In the genomic region with DNA sequence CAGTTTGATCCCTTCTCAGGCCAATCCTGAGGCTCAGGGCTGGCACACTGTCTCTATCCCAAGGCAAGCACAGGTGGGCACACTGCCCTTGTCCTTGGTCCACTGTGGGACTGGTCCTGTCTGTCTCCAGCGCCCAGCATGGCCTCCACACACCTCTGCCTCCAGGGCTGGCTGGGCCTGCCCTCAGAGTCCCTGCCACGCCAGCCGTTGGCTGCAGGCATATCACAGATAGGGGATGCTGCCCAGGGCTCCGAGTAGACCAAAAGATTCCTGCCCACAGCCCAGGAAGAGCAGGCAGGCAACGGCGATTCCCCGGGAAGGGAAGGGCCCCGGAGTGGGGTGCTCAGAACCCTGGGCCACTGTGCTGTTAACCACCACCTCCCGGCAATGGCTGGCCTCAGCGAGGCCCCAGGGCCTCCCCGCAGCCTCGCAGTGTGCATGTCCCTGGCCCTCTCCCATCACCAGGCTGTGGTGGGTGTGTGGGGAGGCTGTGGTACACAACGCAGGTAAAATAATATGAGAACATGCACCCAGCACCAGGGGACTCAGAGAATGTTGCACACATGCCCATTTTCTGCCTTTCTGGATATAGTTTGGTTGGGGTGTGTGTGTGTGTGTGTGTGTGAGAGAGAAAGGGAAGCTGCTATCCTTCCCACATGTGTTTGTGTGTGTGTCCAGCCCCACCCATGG, we compare ENCODE assay signal across 12 cellular contexts. TPM values are rescaled to one million over a fixed set of nuclear protein-coding genes. Genes with fewer than 3 reads are reported as not detected.
DNase-seq lines count a peak whose midpoint lies in the region; ATAC-seq and TF ChIP-seq lines count a peak whose summit lies in the region.
"Had no signal": no experiment of that assay in that cellular context is flagged by ENCODE, and none has a peak within 500 bp of the region (broad histone marks: within the 10 kb centered on the region; RNA-seq: fewer than 3 reads in every experiment).

No MANE protein-coding gene starts in this region.

- TF ChIP-seq CTCF in glutamatergic neuron (IDR thresholded peaks at IDR 0.05; ENCODE audit: partially characterized antibody, unreplicated experiment), result no peak
- no peak for TF ChIP-seq CTCF in psoas muscle (IDR thresholded peaks at IDR 0.05)
- TF ChIP-seq CTCF in brain microvascular endothelial cell (IDR thresholded peaks at IDR 0.05; ENCODE audit: low read depth, low read length, missing control alignments), result no peak

- H3K27ac ChIP-seq in psoas muscle, result no peak overlapping the region
- no peak overlapping the region for H3K27ac ChIP-seq in brain microvascular endothelial cell
- H3K27ac ChIP-seq: SK-N-MC had no signal

- WGBS in psoas muscle, 3 donors, result 47 to 74% (median 50%) methylated on average over 13 of the region's 13 CpGs

- H3K4me3 ChIP-seq in H7 (ENCODE audit: insufficient read depth, low read depth, low read length) (no peak overlapping the region), psoas muscle (no peak overlapping the region), brain microvascular endothelial cell (ENCODE audit: low read depth, low read length) (no peak overlapping the region)
- H3K4me3 ChIP-seq: SK-N-MC had no signal

- no peak overlapping the region for H3K27ac Mint-ChIP-seq in glutamatergic neuron (ENCODE audit: unreplicated experiment)

- H3K4me1 ChIP-seq in psoas muscle, result no peaks in the 10 kb centered on the region

- no peaks in the 10 kb centered on the region for H3K36me3 Mint-ChIP-seq in glutamatergic neuron (ENCODE audit: unreplicated experiment)

- H3K27me3 ChIP-seq in H7 (ENCODE audit: control insufficient read depth, insufficient read depth, low read length) (no peaks in the 10 kb centered on the region), psoas muscle (ENCODE audit: insufficient read depth in 3 of 3, low read length in 2 of 3) (peaks cover 0 to 39% (median 4%) of the 10 kb centered on the region in 3 donors), brain microvascular endothelial cell (replicated peaks) (peaks cover 2% of the 10 kb centered on the region)

- no peaks in the 10 kb centered on the region for H3K9me3 ChIP-seq in psoas muscle

- H3K36me3 ChIP-seq in H7 (replicated peaks; ENCODE audit: control insufficient read depth, insufficient read depth, low read length), result peaks cover 2% of the 10 kb centered on the region
- H3K36me3 ChIP-seq in psoas muscle (ENCODE audit: insufficient read depth in 1 of 2, low read depth in 1 of 2), result no peaks in the 10 kb centered on the region
- H3K36me3 ChIP-seq in brain microvascular endothelial cell (replicated peaks), result no peaks in the 10 kb centered on the region

- H3K27me3 Mint-ChIP-seq in glutamatergic neuron (ENCODE audit: unreplicated experiment), result peaks cover 8% of the 10 kb centered on the region

- no peaks in the 10 kb centered on the region for H3K9me3 Mint-ChIP-seq in glutamatergic neuron (ENCODE audit: unreplicated experiment)

- peaks cover 10% of the 10 kb centered on the region for H3K4me1 Mint-ChIP-seq in glutamatergic neuron (ENCODE audit: low read depth, unreplicated experiment)

- DNase-seq in H7, result peak; percentile 51
- DNase-seq in T-helper 9 cell, result peak; percentile 0
- DNase-seq in glutamatergic neuron, result peak; percentile 11
- peak; percentile 13 to 58 for DNase-seq in psoas muscle
- DNase-seq in brain microvascular endothelial cell, result no peak
- no peak for DNase-seq in SK-N-DZ (ENCODE audit: low spot score)
- DNase-seq in NCI-H2029 treated with DMSO at 0.1 percent for 48 hours (lab: John Stamatoyannopoulos, UW), result no peak
- DNase-seq: cerebellar nuclear complex, NCI-H510A treated with DMSO at 0.1 percent for 48 hours had no signal

- intact Hi-C loops in psoas muscle (cut with DNase I), result loop anchor here in 1 of 2 donors (5.0 kb wide), 1 partner anchor 65 kb away; no protein-coding TSS in a partner anchor

- in situ Hi-C loops in brain microvascular endothelial cell (cut with HindIII; ENCODE audit: low pct_ligation_motif_present, low sequenced_read_pairs), result no loop called here

- no peak overlapping the region for H3K4me3 Mint-ChIP-seq in glutamatergic neuron (ENCODE audit: unreplicated experiment)

- ATAC-seq in psoas muscle, result peak in 2 of 4 donors; percentile 3 to 51

RNA-seq across cellular contexts. Expression of a gene that starts 2.2 kb away (rescaled TPM):
- total RNA-seq in H7 (2014; rRNA removed; shearing (Covaris generic)), result not detected in 2 replicates
- total RNA-seq in glutamatergic neuron (ENCODE audit: unreplicated experiment), result not detected
- not detected for total RNA-seq in psoas muscle
- not detected for polyA plus RNA-seq in psoas muscle
- polyA plus RNA-seq in SK-N-DZ (2014; cell fraction: cytosol; rRNA removed), result not detected in 2 replicates
- not detected in 2 replicates for polyA plus RNA-seq in SK-N-DZ (2014; cell fraction: nucleus; rRNA removed)
- total RNA-seq: LHCN-M2, mononuclear cell had no signal

RNA-seq across cellular contexts. Expression of a gene that starts 8.2 kb away (rescaled TPM):
- 69.0 and 102 TPM in 2 replicates for total RNA-seq in H7 (2014; rRNA removed; shearing (Covaris generic))
- total RNA-seq in glutamatergic neuron (ENCODE audit: unreplicated experiment) (14.4 TPM), psoas muscle (1 to 10 TPM; 2.9 to 5.1 (median 3.9) TPM)
- 1 to 10 TPM; 2.7 to 8.6 (median 4.0) TPM for polyA plus RNA-seq in psoas muscle
- polyA plus RNA-seq in SK-N-DZ (2014; cell fraction: cytosol; rRNA removed), result 0.27 and 3.5 TPM in 2 replicates
- 15.5 and 26.5 TPM in 2 replicates for polyA plus RNA-seq in SK-N-DZ (2014; cell fraction: nucleus; rRNA removed)

RNA-seq across cellular contexts. Expression of a gene that starts 10.5 kb away (rescaled TPM):
- 374 and 379 TPM in 2 replicates for total RNA-seq in H7 (2014; rRNA removed; shearing (Covaris generic))
- total RNA-seq in glutamatergic neuron (ENCODE audit: unreplicated experiment) (2.5 TPM), psoas muscle (100 to 1,000 TPM; 131 to 161 (median 136) TPM)
- 100 to 1,000 TPM; 109 to 371 (median 181) TPM for polyA plus RNA-seq in psoas muscle
- polyA plus RNA-seq in SK-N-DZ (2014; cell fraction: cytosol; rRNA removed), result 0.24 TPM in 1 of 2 replicates, not detected in the other
- polyA plus RNA-seq in SK-N-DZ (2014; cell fraction: nucleus; rRNA removed), result not detected in 2 replicates

RNA-seq across cellular contexts. Expression of a gene that starts 16.7 kb away (rescaled TPM):
- 1,398 and 1,404 TPM in 2 replicates for total RNA-seq in H7 (2014; rRNA removed; shearing (Covaris generic))
- total RNA-seq in glutamatergic neuron (ENCODE audit: unreplicated experiment), result 2.6 TPM
- total RNA-seq in psoas muscle, result 100 to 1,000 TPM in 1 of 4 donors, 10 to 100 TPM in 3; 44.0 to 105 (median 71.3) TPM
- polyA plus RNA-seq in psoas muscle, result 100 to 1,000 TPM in 1 of 3 donors, 10 to 100 TPM in 2; 39.7 to 107 (median 69.7) TPM
- polyA plus RNA-seq in SK-N-DZ (2014; cell fraction: cytosol; rRNA removed), result not detected in 2 replicates
- not detected in 2 replicates for polyA plus RNA-seq in SK-N-DZ (2014; cell fraction: nucleus; rRNA removed)

RNA-seq across cellular contexts. Expression of a gene that starts 18.9 kb away (rescaled TPM):
- total RNA-seq in H7 (2014; rRNA removed; shearing (Covaris generic)), result 0.26 and 0.55 TPM in 2 replicates
- total RNA-seq in glutamatergic neuron (ENCODE audit: unreplicated experiment) (not detected), psoas muscle (under 1 TPM in 2 of 4 donors, not detected in 2; 0.10 to 0.17 TPM)
- under 1 TPM in 2 of 3 donors, not detected in 1; 0.03 to 0.04 TPM for polyA plus RNA-seq in psoas muscle
- not detected in 2 replicates for polyA plus RNA-seq in SK-N-DZ (2014; cell fraction: cytosol; rRNA removed)
- polyA plus RNA-seq in SK-N-DZ (2014; cell fraction: nucleus; rRNA removed), result not detected in 2 replicates
- total RNA-seq: LHCN-M2 had no signal

Comparison
In these comparisons a context has a peak if more than half of its experiments do, and no peak if none do; other contexts are left out.
1. DNase-seq: peak in H7 (single experiment), T-helper 9 cell (single experiment), glutamatergic neuron (single experiment) and psoas muscle (2 of 2); none in brain microvascular endothelial cell (single experiment), SK-N-DZ (single experiment) and NCI-H2029 treated with DMSO at 0.1 percent for 48 hours (single experiment).
2. RNA of a gene that starts 10.5 kb away (total RNA-seq): 374 to 379 TPM in H7 and 131 to 161 TPM in psoas muscle; 2.5 TPM in glutamatergic neuron (single experiment); every median in the first group is over 10 times any median in the second.